In genomic region chr7:42194218-42194617, GRCh38 we compare ENCODE assay signal across 1 cellular context.
TF ChIP-seq lines count a peak whose summit lies in the region.

No MANE protein-coding gene starts in this region.

TF ChIP-seq in endothelial cell of umbilical vein, 7 proteins besides CTCF, POLR2A, EP300 and RAD21:
- TF ChIP-seq GATA2 (IDR thresholded peaks at IDR 0.05; ENCODE audit: insufficient read depth, insufficient read length, low read depth, low read length) (no peak), MYC (IDR thresholded peaks at IDR 0.05; ENCODE audit: low read depth, low read length) (no peak), FOS (IDR thresholded peaks at IDR 0.05; ENCODE audit: borderline replicate concordance, insufficient read depth, low read length) (no peak), MAX (IDR thresholded peaks at IDR 0.05; ENCODE audit: insufficient read depth, insufficient read length) (no peak), EZH2 (IDR thresholded peaks at IDR 0.05; ENCODE audit: borderline replicate concordance, low read depth, low read length, severe bottlenecking) (no peak), JUN (IDR thresholded peaks at IDR 0.05; ENCODE audit: borderline replicate concordance, insufficient read depth, insufficient read length, low read depth) (no peak), POLR2AphosphoS5 (IDR thresholded peaks at IDR 0.05; ENCODE audit: insufficient read depth, low read depth, low read length) (no peak)
